In genomic region chr14:49766839-49767238, GRCh38 we compare ENCODE assay signal across 8 cellular contexts. TPM values are rescaled to one million over a fixed set of nuclear protein-coding genes. Genes with fewer than 3 reads are reported as not detected.
A peak's percentile ranks its signal among the peaks of the same experiment; 100 is the strongest.
DNase-seq lines count a peak whose midpoint lies in the region; ATAC-seq and TF ChIP-seq lines count a peak whose summit lies in the region.

No MANE protein-coding gene starts in this region.

- peaks cover 14% of the 10 kb centered on the region for H3K4me1 Mint-ChIP-seq in endothelial cell (ENCODE audit: unreplicated experiment)

- ATAC-seq in GM21390 (IDR thresholded peaks at IDR 0.05; ENCODE audit: unreplicated experiment) (no peak), GM18861 (IDR thresholded peaks at IDR 0.05; ENCODE audit: unreplicated experiment) (no peak)

- peaks cover 40% of the 10 kb centered on the region for H3F3A ChIP-seq in PC-9 (ENCODE audit: insufficient read depth, low read depth)

- H3K27ac ChIP-seq in PC-9 (peak overlapping the region; percentile 84), neutrophil (peak overlapping the region; percentile 98)

- H3K4me3 ChIP-seq in GM12864 (ENCODE audit: low read depth, low read length): peak overlapping the region; percentile 43; the same call in 1 of the 2 replicates
- peak overlapping the region; percentile 100 for H3K4me3 ChIP-seq in PC-9
- H3K4me3 ChIP-seq in neutrophil (ENCODE audit: low read depth in 1 of 2, low read length in 1 of 2): peak overlapping the region; percentile 78 to 88

- no peaks in the 10 kb centered on the region for H3K9me3 ChIP-seq in PC-9 (ENCODE audit: insufficient read depth, low read depth)
- no peaks in the 10 kb centered on the region for H3K9me3 ChIP-seq in neutrophil

- DNase-seq in GM12864 (ENCODE audit: low read depth): no peak
- DNase-seq in PC-9: peak; percentile 23 to 72
- DNase-seq in endothelial cell (ENCODE audit: low spot score): no peak
- no peak for DNase-seq in NCI-H2107 (lab: John Stamatoyannopoulos, UW)
- no peak for DNase-seq in activated CD8-positive, alpha-beta memory T cell treated with anti-CD3 and anti-CD28 coated beads, Interleukin-2, amount 50 U/mL, for 48 hours

- peak overlapping the region; percentile 84 for H3K4me2 ChIP-seq in PC-9

- POLR2A ChIA-PET in PC-9 (lab: Charles Lee; ENCODE audit: unreplicated experiment): interaction anchor here (0.6 kb wide), 2 partner anchors 133 to 147 kb away, joined by 3 to 6 read pairs; partner anchors contain the start of gene RPL36AL

- peak overlapping the region; percentile 98 for H2AFZ ChIP-seq in PC-9

- H3K27me3 Mint-ChIP-seq in endothelial cell (ENCODE audit: unreplicated experiment): peaks cover 10% of the 10 kb centered on the region

- CTCF ChIA-PET in PC-9 (lab: Charles Lee): interaction anchor here (0.6 to 1.1 kb wide), 6 partner anchors 74 to 1378 kb away, joined by 5 to 11 read pairs (median 6); partner anchors contain the start of gene KLHDC1

- TF ChIP-seq CTCF in GM12864 (IDR thresholded peaks at IDR 0.05; ENCODE audit: low read depth, low read length, missing control alignments) (no peak), PC-9 (conservative IDR thresholded peaks at IDR 0.05) (no peak), endothelial cell (IDR thresholded peaks at IDR 0.05; ENCODE audit: unreplicated experiment) (no peak), neutrophil (IDR thresholded peaks at IDR 0.05) (no peak)

- BruUV-seq in PC-9 (replicated peaks; lab: Mats Ljungman, UMichigan): no TSS peak

- no peaks in the 10 kb centered on the region for H3K9me3 Mint-ChIP-seq in endothelial cell (ENCODE audit: unreplicated experiment)

- peaks cover 37% of the 10 kb centered on the region for H3K79me2 ChIP-seq in PC-9 (ENCODE audit: low read depth)

- H3K4me1 ChIP-seq in PC-9 (replicated peaks; ENCODE audit: insufficient read depth) (peaks cover 34% of the 10 kb centered on the region), neutrophil (ENCODE audit: control insufficient read depth in 1 of 2, insufficient read depth in 1 of 2, low read depth in 1 of 2, low read length in 1 of 2) (peaks cover 16 to 18% of the 10 kb centered on the region in 2 experiments)

- intact Hi-C loops in PC-9 (cut with micrococcal nuclease; ENCODE audit: unreplicated experiment): loop anchor here (1.0 kb wide), 2 partner anchors 74 to 79 kb away; partner anchors contain the start of genes KLHDC1 and POLE2

- H3K4me3 Mint-ChIP-seq in endothelial cell (ENCODE audit: unreplicated experiment): peak overlapping the region; percentile 95

- peaks cover 8% of the 10 kb centered on the region; the same call in 1 of the 2 replicates for H4K20me1 ChIP-seq in PC-9 (ENCODE audit: insufficient read depth)

- H3K36me3 Mint-ChIP-seq in endothelial cell (ENCODE audit: low read depth, unreplicated experiment): peaks cover 4% of the 10 kb centered on the region

- H3K36me3 ChIP-seq in PC-9 (ENCODE audit: low read depth) (no peaks in the 10 kb centered on the region), neutrophil (no peaks in the 10 kb centered on the region)

- H3K27ac Mint-ChIP-seq in endothelial cell (ENCODE audit: unreplicated experiment): peak overlapping the region; percentile 98

- H3K27me3 ChIP-seq in PC-9 (ENCODE audit: insufficient read depth, low read depth): no peaks in the 10 kb centered on the region
- no peaks in the 10 kb centered on the region for H3K27me3 ChIP-seq in neutrophil

- no peaks in the 10 kb centered on the region for H3K9me2 ChIP-seq in PC-9 (ENCODE audit: insufficient read depth)

RNA-seq across cellular contexts. Expression of gene KLHDC2, which starts 1.1 kb away (rescaled TPM):
- total RNA-seq in PC-9 (2021) (45.3 and 45.8 TPM in 2 replicates), endothelial cell (ENCODE audit: unreplicated experiment) (39.7 TPM)

Comparison
In these comparisons a context has a peak if more than half of its experiments do, and no peak if none do; other contexts are left out.
1. DNase-seq: peak in PC-9 (2 of 2); none in GM12864 (single experiment), endothelial cell (single experiment), NCI-H2107 (single experiment) and activated CD8-positive, alpha-beta memory T cell treated with anti-CD3 and anti-CD28 coated beads, Interleukin-2, amount 50 U/mL, for 48 hours (single experiment).
2. H3K4me3 ChIP-seq: peak in every context shown above with its lines; median percentile 100 in PC-9; 83 in neutrophil; 43 in GM12864.